Comparison of ENCODE assay signal across 1 cellular context in the genomic region with DNA sequence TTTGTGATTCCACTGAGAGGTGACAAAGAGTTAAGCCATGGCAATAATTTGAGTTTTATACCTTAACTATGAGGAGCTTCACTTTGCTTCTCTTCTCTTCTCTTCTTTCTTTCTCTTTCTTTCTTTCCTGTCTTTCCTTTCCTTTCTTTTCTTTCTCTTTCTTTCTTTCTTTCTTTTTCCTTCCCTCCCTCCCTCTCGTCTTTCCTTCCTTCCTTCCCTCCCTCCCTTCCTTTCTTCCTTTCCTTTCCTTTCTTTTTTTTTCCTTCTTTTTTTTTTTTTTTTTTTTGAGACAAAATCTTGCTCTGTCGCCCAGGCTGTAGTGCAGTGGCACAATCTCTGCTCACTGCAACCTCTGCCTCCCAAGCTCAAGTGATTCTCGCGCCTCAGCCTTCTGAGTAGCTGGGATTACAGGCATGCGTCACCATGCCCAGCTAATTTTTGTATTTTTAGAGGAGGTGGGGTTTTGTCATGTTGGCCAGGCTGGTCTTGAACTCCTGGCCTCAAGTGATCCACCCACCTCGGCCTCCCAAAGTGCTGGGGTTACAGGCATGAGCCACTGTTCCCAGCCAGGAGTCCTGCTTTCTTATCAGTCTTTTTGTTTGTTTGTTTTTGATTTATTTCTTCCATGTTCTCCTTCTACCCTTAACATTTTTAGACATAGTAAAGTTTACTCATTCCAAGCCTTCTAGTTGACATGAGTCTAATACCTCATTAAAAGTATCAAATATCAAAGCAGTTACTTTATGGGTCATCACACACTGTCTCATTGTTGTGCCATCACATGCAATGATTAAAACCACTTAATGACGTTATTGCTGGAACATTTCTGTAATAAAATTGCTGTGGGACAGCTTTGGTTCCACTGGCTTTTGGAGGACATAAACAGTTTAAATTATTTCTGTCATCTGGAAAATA.
A peak's percentile ranks its signal among the peaks of the same experiment; 100 is the strongest.
TF ChIP-seq lines count a peak whose summit lies in the region.

No MANE protein-coding gene starts in this region.

TF ChIP-seq in HCT116, 20 proteins besides CTCF, POLR2A, EP300 and RAD21:
- TF ChIP-seq EZH2phosphoT487 (IDR thresholded peaks at IDR 0.05; ENCODE audit: borderline replicate concordance) (no peak), YY1 (IDR thresholded peaks at IDR 0.05; ENCODE audit: extremely low read depth, insufficient replicate concordance, low read depth, low read length) (no peak), ELF1 (IDR thresholded peaks at IDR 0.05; ENCODE audit: borderline replicate concordance, low read depth) (no peak), SP1 (IDR thresholded peaks at IDR 0.05; ENCODE audit: low read depth) (no peak), CEBPB (IDR thresholded peaks at IDR 0.05; ENCODE audit: low read depth) (no peak), ZFX (IDR thresholded peaks at IDR 0.05) (no peak), TCF7L2 (IDR thresholded peaks at IDR 0.05; ENCODE audit: borderline replicate concordance, extremely low read depth, insufficient read depth, insufficient read length) (peak; percentile 43), CBX3 (IDR thresholded peaks at IDR 0.05; ENCODE audit: low read depth) (no peak)
TF ChIP-seq in HCT116: peak in this region for 1.
